ENCODE assay signal across 2 cellular contexts in genomic region chr1:43421976-43422750, GRCh38.
TF ChIP-seq lines count a peak whose summit lies in the region.

No MANE protein-coding gene starts in this region.

TF ChIP-seq in liver, 16 proteins besides CTCF, POLR2A, EP300 and RAD21:
- TF ChIP-seq GABPA (IDR thresholded peaks at IDR 0.05 in 1 of 2, conservative IDR thresholded peaks at IDR 0.05 in 1 of 2): no peak
- TF ChIP-seq HNF4G (IDR thresholded peaks at IDR 0.05): no peak
- peak; percentile 24 to 42 for TF ChIP-seq HNF4A (conservative IDR thresholded peaks at IDR 0.05)
TF ChIP-seq in liver: peak in this region for 1.

TF ChIP-seq in HepG2, 621 proteins besides CTCF, POLR2A, EP300 and RAD21:
- TF ChIP-seq, protein P1, sequence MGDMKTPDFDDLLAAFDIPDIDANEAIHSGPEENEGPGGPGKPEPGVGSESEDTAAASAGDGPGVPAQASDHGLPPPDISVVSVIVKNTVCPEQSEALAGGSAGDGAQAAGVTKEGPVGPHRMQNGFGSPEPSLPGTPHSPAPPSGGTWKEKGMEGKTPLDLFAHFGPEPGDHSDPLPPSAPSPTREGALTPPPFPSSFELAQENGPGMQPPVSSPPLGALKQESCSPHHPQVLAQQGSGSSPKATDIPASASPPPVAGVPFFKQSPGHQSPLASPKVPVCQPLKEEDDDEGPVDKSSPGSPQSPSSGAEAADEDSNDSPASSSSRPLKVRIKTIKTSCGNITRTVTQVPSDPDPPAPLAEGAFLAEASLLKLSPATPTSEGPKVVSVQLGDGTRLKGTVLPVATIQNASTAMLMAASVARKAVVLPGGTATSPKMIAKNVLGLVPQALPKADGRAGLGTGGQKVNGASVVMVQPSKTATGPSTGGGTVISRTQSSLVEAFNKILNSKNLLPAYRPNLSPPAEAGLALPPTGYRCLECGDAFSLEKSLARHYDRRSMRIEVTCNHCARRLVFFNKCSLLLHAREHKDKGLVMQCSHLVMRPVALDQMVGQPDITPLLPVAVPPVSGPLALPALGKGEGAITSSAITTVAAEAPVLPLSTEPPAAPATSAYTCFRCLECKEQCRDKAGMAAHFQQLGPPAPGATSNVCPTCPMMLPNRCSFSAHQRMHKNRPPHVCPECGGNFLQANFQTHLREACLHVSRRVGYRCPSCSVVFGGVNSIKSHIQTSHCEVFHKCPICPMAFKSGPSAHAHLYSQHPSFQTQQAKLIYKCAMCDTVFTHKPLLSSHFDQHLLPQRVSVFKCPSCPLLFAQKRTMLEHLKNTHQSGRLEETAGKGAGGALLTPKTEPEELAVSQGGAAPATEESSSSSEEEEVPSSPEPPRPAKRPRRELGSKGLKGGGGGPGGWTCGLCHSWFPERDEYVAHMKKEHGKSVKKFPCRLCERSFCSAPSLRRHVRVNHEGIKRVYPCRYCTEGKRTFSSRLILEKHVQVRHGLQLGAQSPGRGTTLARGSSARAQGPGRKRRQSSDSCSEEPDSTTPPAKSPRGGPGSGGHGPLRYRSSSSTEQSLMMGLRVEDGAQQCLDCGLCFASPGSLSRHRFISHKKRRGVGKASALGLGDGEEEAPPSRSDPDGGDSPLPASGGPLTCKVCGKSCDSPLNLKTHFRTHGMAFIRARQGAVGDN (CRISPR knock-in tag; IDR thresholded peaks at IDR 0.05): no peak
- TF ChIP-seq, protein P2, sequence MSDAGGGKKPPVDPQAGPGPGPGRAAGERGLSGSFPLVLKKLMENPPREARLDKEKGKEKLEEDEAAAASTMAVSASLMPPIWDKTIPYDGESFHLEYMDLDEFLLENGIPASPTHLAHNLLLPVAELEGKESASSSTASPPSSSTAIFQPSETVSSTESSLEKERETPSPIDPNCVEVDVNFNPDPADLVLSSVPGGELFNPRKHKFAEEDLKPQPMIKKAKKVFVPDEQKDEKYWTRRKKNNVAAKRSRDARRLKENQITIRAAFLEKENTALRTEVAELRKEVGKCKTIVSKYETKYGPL (CRISPR knock-in tag; IDR thresholded peaks at IDR 0.05): no peak
- no peak for TF ChIP-seq MED8 (CRISPR knock-in tag; IDR thresholded peaks at IDR 0.05; ENCODE audit: insufficient replicate concordance)
- no peak for TF ChIP-seq NBN (conservative IDR thresholded peaks at IDR 0.05)
- TF ChIP-seq TCF7 (IDR thresholded peaks at IDR 0.05; ENCODE audit: low read depth): no peak
- no peak for TF ChIP-seq ZNF101 (CRISPR knock-in tag; IDR thresholded peaks at IDR 0.05; ENCODE audit: borderline replicate concordance, low read depth)
- TF ChIP-seq MXD3 (CRISPR knock-in tag; IDR thresholded peaks at IDR 0.05): no peak
- no peak for TF ChIP-seq KLF13 (CRISPR knock-in tag; IDR thresholded peaks at IDR 0.05)
- TF ChIP-seq, protein P3, sequence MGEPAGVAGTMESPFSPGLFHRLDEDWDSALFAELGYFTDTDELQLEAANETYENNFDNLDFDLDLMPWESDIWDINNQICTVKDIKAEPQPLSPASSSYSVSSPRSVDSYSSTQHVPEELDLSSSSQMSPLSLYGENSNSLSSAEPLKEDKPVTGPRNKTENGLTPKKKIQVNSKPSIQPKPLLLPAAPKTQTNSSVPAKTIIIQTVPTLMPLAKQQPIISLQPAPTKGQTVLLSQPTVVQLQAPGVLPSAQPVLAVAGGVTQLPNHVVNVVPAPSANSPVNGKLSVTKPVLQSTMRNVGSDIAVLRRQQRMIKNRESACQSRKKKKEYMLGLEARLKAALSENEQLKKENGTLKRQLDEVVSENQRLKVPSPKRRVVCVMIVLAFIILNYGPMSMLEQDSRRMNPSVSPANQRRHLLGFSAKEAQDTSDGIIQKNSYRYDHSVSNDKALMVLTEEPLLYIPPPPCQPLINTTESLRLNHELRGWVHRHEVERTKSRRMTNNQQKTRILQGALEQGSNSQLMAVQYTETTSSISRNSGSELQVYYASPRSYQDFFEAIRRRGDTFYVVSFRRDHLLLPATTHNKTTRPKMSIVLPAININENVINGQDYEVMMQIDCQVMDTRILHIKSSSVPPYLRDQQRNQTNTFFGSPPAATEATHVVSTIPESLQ (CRISPR knock-in tag; conservative IDR thresholded peaks at IDR 0.05): no peak
- TF ChIP-seq HCFC1 (IDR thresholded peaks at IDR 0.05; ENCODE audit: low read depth, low read length): no peak
